9 cellular contexts compared by ENCODE assay signal in the genomic region with DNA sequence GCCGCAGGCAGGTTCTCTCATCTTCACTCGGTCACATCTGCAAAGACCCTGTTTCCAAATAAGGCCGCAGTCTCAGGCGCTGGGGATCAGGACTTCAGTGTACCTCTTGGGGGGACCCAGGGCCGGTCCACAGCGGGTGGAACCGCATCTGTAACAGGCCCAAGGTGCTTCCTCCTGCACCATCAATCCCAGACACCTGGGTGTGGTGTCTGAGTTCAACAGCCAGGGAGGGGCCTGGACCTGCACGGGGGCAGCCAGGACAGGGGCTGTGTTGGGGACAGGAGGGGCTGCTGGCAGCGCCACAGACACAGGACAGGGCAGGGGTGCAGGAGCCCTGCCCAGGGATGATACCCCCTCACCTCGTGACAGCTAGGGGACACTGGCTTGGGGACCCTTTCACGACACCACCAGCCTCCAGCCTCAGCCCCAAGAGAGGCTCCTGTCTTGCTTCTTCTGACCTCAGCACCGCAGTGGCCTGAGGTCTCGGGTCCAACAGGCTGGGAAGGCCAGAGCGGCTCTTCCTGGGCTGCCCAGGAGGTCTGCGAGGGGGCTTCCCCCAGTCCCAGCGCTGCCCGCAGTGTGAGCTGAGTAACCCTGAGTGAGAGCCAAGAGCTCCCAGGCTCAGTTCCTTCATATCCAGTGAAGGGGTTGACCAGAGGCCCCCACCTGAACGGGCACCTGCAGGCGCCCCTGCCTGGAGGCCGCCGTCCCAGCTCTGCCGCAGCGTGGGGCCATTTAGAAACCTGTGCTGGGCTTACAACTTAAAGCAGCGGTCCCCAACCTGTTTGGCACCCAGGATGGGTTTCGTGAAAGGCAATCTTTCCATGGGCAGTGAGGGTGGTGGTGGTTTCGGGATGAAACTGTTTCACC. TPM values are rescaled to one million over a fixed set of nuclear protein-coding genes. Genes with fewer than 3 reads are reported as not detected.
DNase-seq lines count a peak whose midpoint lies in the region; ATAC-seq and TF ChIP-seq lines count a peak whose summit lies in the region.
"Had no signal": no experiment of that assay in that cellular context is flagged by ENCODE, and none has a peak within 500 bp of the region (broad histone marks: within the 10 kb centered on the region; RNA-seq: fewer than 3 reads in every experiment).

No MANE protein-coding gene starts in this region.

- H3K4me1 Mint-ChIP-seq in CD4-positive, alpha-beta T cell (ENCODE audit: low read depth) = peaks cover 15% of the 10 kb centered on the region

- H3K4me1 ChIP-seq in fibroblast of lung (ENCODE audit: control insufficient read depth, extremely low read depth, insufficient read depth, low read length) (peaks cover 5% of the 10 kb centered on the region), prostate gland (replicated peaks) (peaks cover 16% of the 10 kb centered on the region)

- CTCF ChIA-PET in CD4-positive, alpha-beta T cell (lab: Charles Lee) = interaction anchor here (1.5 kb wide), 1 partner anchor 73 kb away, joined by 5 read pairs; no protein-coding TSS in a partner anchor

- H3K9me3 ChIP-seq in fibroblast of lung (ENCODE audit: control insufficient read depth, insufficient read depth, low read depth, low read length) (no peaks in the 10 kb centered on the region), prostate gland (no peaks in the 10 kb centered on the region)
- H3K9me3 ChIP-seq in CD4-positive, alpha-beta T cell (ENCODE audit: control insufficient read depth, low read length) = no peaks in the 10 kb centered on the region

- TF ChIP-seq POLR2A in prostate gland (IDR thresholded peaks at IDR 0.05) = no peak

- no peaks in the 10 kb centered on the region for H3K9me3 Mint-ChIP-seq in CD4-positive, alpha-beta T cell

- H3K4me3 ChIP-seq in fibroblast of lung (replicated peaks in 1 of 4; ENCODE audit: control extremely low read depth in 1 of 4, insufficient read depth in 1 of 4, low read depth in 3 of 4, low read length in 4 of 4) = no peak overlapping the region
- H3K4me3 ChIP-seq in prostate gland = no peak overlapping the region

- H3K27ac Mint-ChIP-seq in CD4-positive, alpha-beta T cell = no peak overlapping the region

- TF ChIP-seq CTCF in C4-2B (conservative IDR thresholded peaks at IDR 0.05) = no peak
- no peak for TF ChIP-seq CTCF in fibroblast of lung (conservative IDR thresholded peaks at IDR 0.05 in 1 of 2, IDR thresholded peaks at IDR 0.05 in 1 of 2; ENCODE audit: low read depth in 1 of 2, low read length in 2 of 2)
- TF ChIP-seq CTCF in prostate gland (IDR thresholded peaks at IDR 0.05) = no peak
- TF ChIP-seq CTCF in CD4-positive, alpha-beta T cell (IDR thresholded peaks at IDR 0.05) = no peak

- peaks cover 5% of the 10 kb centered on the region for H3K27me3 ChIP-seq in fibroblast of lung (ENCODE audit: control insufficient read depth, insufficient read depth, low read length)
- no peaks in the 10 kb centered on the region for H3K27me3 ChIP-seq in prostate gland (replicated peaks; ENCODE audit: insufficient read depth)
- H3K27me3 ChIP-seq in CD4-positive, alpha-beta T cell (ENCODE audit: control insufficient read depth, insufficient read depth, low read length) = peaks cover 43% of the 10 kb centered on the region

- H3K9ac ChIP-seq in fibroblast of lung (ENCODE audit: insufficient read depth, low read length) = no peak overlapping the region

- H3K36me3 Mint-ChIP-seq in CD4-positive, alpha-beta T cell (ENCODE audit: low read depth) = no peaks in the 10 kb centered on the region

- 62% methylated on average over 21 of the region's 26 CpGs for WGBS in prostate gland

- ATAC-seq in GM18858 (IDR thresholded peaks at IDR 0.05; ENCODE audit: unreplicated experiment) = no peak
- no peak for ATAC-seq in CD4-positive, alpha-beta T cell (ENCODE audit: poor library complexity)

- no peaks in the 10 kb centered on the region for H3K79me2 ChIP-seq in fibroblast of lung (ENCODE audit: control insufficient read depth, insufficient read depth, low read length)

- intact Hi-C loops in prostate gland (cut with DNase I) = no loop called here
- intact Hi-C loops in CD4-positive, alpha-beta T cell (cut with DNase I, micrococcal nuclease) = no loop called here

- no peaks in the 10 kb centered on the region for H4K20me1 ChIP-seq in fibroblast of lung (ENCODE audit: control insufficient read depth, extremely low read depth, insufficient read depth, low read length)

- H3K27me3 Mint-ChIP-seq in CD4-positive, alpha-beta T cell = peaks cover 61% of the 10 kb centered on the region

- no peak overlapping the region for H2AFZ ChIP-seq in fibroblast of lung (ENCODE audit: low read length)

- H3K27ac ChIP-seq in C4-2B = peak overlapping the region; percentile 94
- H3K27ac ChIP-seq in fibroblast of lung (ENCODE audit: insufficient read depth, low read length) = no peak overlapping the region
- H3K27ac ChIP-seq in prostate gland = peak overlapping the region; percentile 96 to 98
- H3K27ac ChIP-seq in CD4-positive, alpha-beta T cell (ENCODE audit: low read depth, low read length) = no peak overlapping the region

- no peaks in the 10 kb centered on the region for H3K36me3 ChIP-seq in fibroblast of lung (ENCODE audit: control insufficient read depth, insufficient read depth, low read length)
- H3K36me3 ChIP-seq in prostate gland = no peaks in the 10 kb centered on the region

- H3K4me2 ChIP-seq in fibroblast of lung (ENCODE audit: extremely low read depth, insufficient read depth, low read length) = peak overlapping the region; percentile 19

- DNase-seq in SK-MEL-5 (ENCODE audit: low read depth, low spot score) (peak; percentile 9), fibroblast of lung (ENCODE audit: low read depth in 2 of 2) (no peak), prostate gland (ENCODE audit: low spot score) (no peak), LoVo (ENCODE audit: low spot score) (no peak), GM03348 (ENCODE audit: low spot score) (no peak)
- DNase-seq in CD4-positive, alpha-beta T cell = no peak
- DNase-seq: GOT3 had no signal

- H3K4me3 Mint-ChIP-seq in CD4-positive, alpha-beta T cell = no peak overlapping the region

- in situ Hi-C loops in SK-MEL-5 (cut with HindIII; ENCODE audit: low pct_unique_long_range_greater_than_20kb, low sequenced_read_pairs) = no loop called here

- POLR2A ChIA-PET in CD4-positive, alpha-beta T cell (lab: Charles Lee) = no interaction called here

RNA-seq across cellular contexts. Expression of a gene that starts 30.7 kb away (rescaled TPM):
- 15.4 and 19.1 TPM in 2 replicates for total RNA-seq in SK-MEL-5 (2014; rRNA removed; shearing (Covaris generic))
- polyA plus RNA-seq in SK-MEL-5 (2015; cell fraction: cytosol; rRNA removed) = 64.9 and 83.0 TPM in 2 replicates
- polyA plus RNA-seq in SK-MEL-5 (2015; cell fraction: nucleus; rRNA removed) = 202 and 203 TPM in 2 replicates
- total RNA-seq in fibroblast of lung (3.9 and 7.3 TPM in 2 replicates), prostate gland (10 to 100 TPM; 11.4 to 28.9 TPM)
- polyA plus RNA-seq in fibroblast of lung = 1.5 and 1.8 TPM in 2 replicates
- polyA plus RNA-seq in fibroblast of lung (2012) = 6.8 and 7.2 TPM in 2 replicates
- 6.3 and 8.6 TPM in 2 replicates for polyA minus RNA-seq in fibroblast of lung (ENCODE audit: low replicate concordance)
- under 1 TPM; 0.20 to 0.41 TPM for total RNA-seq in CD4-positive, alpha-beta T cell

Comparison
In these comparisons a context has a peak if more than half of its experiments do, and no peak if none do; other contexts are left out.
1. H3K27ac ChIP-seq: peak in C4-2B (single experiment) and prostate gland (2 of 2); none in fibroblast of lung (single experiment) and CD4-positive, alpha-beta T cell (single experiment).